In genomic region chr5:146541956-146542849, GRCh38 we compare ENCODE assay signal across 9 cellular contexts. TPM values are rescaled to one million over a fixed set of nuclear protein-coding genes. Genes with fewer than 3 reads are reported as not detected.
A peak's percentile ranks its signal among the peaks of the same experiment; 100 is the strongest.
DNase-seq lines count a peak whose midpoint lies in the region; ATAC-seq lines count a peak whose summit lies in the region.
"Had no signal": no experiment of that assay in that cellular context is flagged by ENCODE, and none has a peak within 500 bp of the region (broad histone marks: within the 10 kb centered on the region; RNA-seq: fewer than 3 reads in every experiment).

No MANE protein-coding gene starts in this region.

- H3K36me3 Mint-ChIP-seq in activated CD8-positive, alpha-beta T cell treated with anti-CD3 and anti-CD28 coated beads, Interleukin-2, amount 10 ng/mL, durations not matched to agents 7 days and 5 days (ENCODE audit: low read depth), result no peaks in the 10 kb centered on the region
- H3K36me3 Mint-ChIP-seq in effector memory CD8-positive, alpha-beta T cell (ENCODE audit: insufficient read depth), result no peaks in the 10 kb centered on the region

- H3K4me3 Mint-ChIP-seq in activated CD8-positive, alpha-beta T cell treated with anti-CD3 and anti-CD28 coated beads, Interleukin-2, amount 10 ng/mL, durations not matched to agents 7 days and 5 days, result no peak overlapping the region
- H3K4me3 Mint-ChIP-seq in effector memory CD8-positive, alpha-beta T cell, result no peak overlapping the region
- H3K4me3 Mint-ChIP-seq: T-helper 1 cell treated with Interleukin-12 subunit alpha and Interleukin-12 subunit beta and Interleukin-4 antibody, amounts not matched to agents 30 μg/mL and 1 μg/mL, for 36 hours had no signal

- no peaks in the 10 kb centered on the region for H3K27me3 Mint-ChIP-seq in activated CD8-positive, alpha-beta T cell treated with anti-CD3 and anti-CD28 coated beads, Interleukin-2, amount 10 ng/mL, durations not matched to agents 7 days and 5 days (ENCODE audit: low read depth)
- peaks cover 0 to under 1% of the 10 kb centered on the region in 2 donors for H3K27me3 Mint-ChIP-seq in effector memory CD8-positive, alpha-beta T cell

- H3K4me1 Mint-ChIP-seq in activated CD8-positive, alpha-beta T cell treated with anti-CD3 and anti-CD28 coated beads, Interleukin-2, amount 10 ng/mL, durations not matched to agents 7 days and 5 days (ENCODE audit: low read depth), result no peaks in the 10 kb centered on the region
- peaks cover 0 to 2% of the 10 kb centered on the region in 2 donors for H3K4me1 Mint-ChIP-seq in effector memory CD8-positive, alpha-beta T cell (ENCODE audit: low read depth in 2 of 2)

- no peaks in the 10 kb centered on the region for H3K9me3 Mint-ChIP-seq in activated CD8-positive, alpha-beta T cell treated with anti-CD3 and anti-CD28 coated beads, Interleukin-2, amount 10 ng/mL, durations not matched to agents 7 days and 5 days (ENCODE audit: insufficient read depth)
- no peaks in the 10 kb centered on the region for H3K9me3 Mint-ChIP-seq in effector memory CD8-positive, alpha-beta T cell
- H3K9me3 Mint-ChIP-seq: T-helper 1 cell treated with Interleukin-12 subunit alpha and Interleukin-12 subunit beta and Interleukin-4 antibody, amounts not matched to agents 30 μg/mL and 1 μg/mL, for 36 hours had no signal

- peak; percentile 15 for DNase-seq in CMK (ENCODE audit: low read depth)
- peak; percentile 81 for DNase-seq in NCI-H69 (lab: John Stamatoyannopoulos, UW)
- DNase-seq in activated CD8-positive, alpha-beta T cell treated with anti-CD3 and anti-CD28 coated beads, Interleukin-2, amount 10 ng/mL, durations not matched to agents 7 days and 5 days, result peak; percentile 78
- DNase-seq in effector memory CD8-positive, alpha-beta T cell, result peak; percentile 64 to 81 (median 67)
- DNase-seq in myocyte (ENCODE audit: low read depth), result peak; percentile 49
- peak; percentile 40 to 47 for DNase-seq in stimulated activated CD8-positive, alpha-beta memory T cell treated with anti-CD3 and anti-CD28 coated beads, Interleukin-7, amount 100 ng/mL, for 4 hours (ENCODE audit: low read depth in 2 of 2)

- CTCF ChIA-PET in activated CD8-positive, alpha-beta T cell treated with anti-CD3 and anti-CD28 coated beads, Interleukin-2, amount 10 ng/mL, durations not matched to agents 7 days and 5 days (lab: Charles Lee), result interaction anchor here (0.7 to 4.3 kb wide), 15 partner anchors 10 to 649 kb away, joined by 3 to 45 read pairs (median 4); no protein-coding TSS in a partner anchor

- ATAC-seq in GM19395 (IDR thresholded peaks at IDR 0.05; ENCODE audit: unreplicated experiment) (peak; percentile 98), HG03439 (IDR thresholded peaks at IDR 0.05; ENCODE audit: unreplicated experiment) (peak; percentile 96)
- ATAC-seq in activated CD8-positive, alpha-beta T cell treated with anti-CD3 and anti-CD28 coated beads, Interleukin-2, amount 10 ng/mL, durations not matched to agents 7 days and 5 days, result peak; percentile 92
- peak; percentile 85 for ATAC-seq in effector memory CD8-positive, alpha-beta T cell (replicated peaks)

- H3K27ac Mint-ChIP-seq in activated CD8-positive, alpha-beta T cell treated with anti-CD3 and anti-CD28 coated beads, Interleukin-2, amount 10 ng/mL, durations not matched to agents 7 days and 5 days, result no peak overlapping the region
- H3K27ac Mint-ChIP-seq in effector memory CD8-positive, alpha-beta T cell, result no peak overlapping the region
- H3K27ac Mint-ChIP-seq: T-helper 1 cell treated with Interleukin-12 subunit alpha and Interleukin-12 subunit beta and Interleukin-4 antibody, amounts not matched to agents 30 μg/mL and 1 μg/mL, for 36 hours had no signal

- POLR2A ChIA-PET in activated CD8-positive, alpha-beta T cell treated with anti-CD3 and anti-CD28 coated beads, Interleukin-2, amount 10 ng/mL, durations not matched to agents 7 days and 5 days (lab: Charles Lee), result no interaction called here

RNA-seq across cellular contexts. Expression of gene GPR151, which starts 26.2 kb away (rescaled TPM):
- not detected for total RNA-seq in activated CD8-positive, alpha-beta T cell treated with anti-CD3 and anti-CD28 coated beads, Interleukin-2, amount 10 ng/mL, durations not matched to agents 7 days and 5 days
- total RNA-seq in myocyte, result not detected in 2 replicates
- not detected for polyA plus RNA-seq in myocyte (2012)

Comparison
In these comparisons a context has a peak if more than half of its experiments do, and no peak if none do; other contexts are left out.
1. Peak in every context shown above with its lines: DNase-seq and ATAC-seq.
2. DNase-seq: peak in every context shown above with its lines; median percentile 81 in NCI-H69; 78 in activated CD8-positive, alpha-beta T cell treated with anti-CD3 and anti-CD28 coated beads, Interleukin-2, amount 10 ng/mL, durations not matched to agents 7 days and 5 days; 67 in effector memory CD8-positive, alpha-beta T cell; 49 in myocyte; 44 in stimulated activated CD8-positive, alpha-beta memory T cell treated with anti-CD3 and anti-CD28 coated beads, Interleukin-7, amount 100 ng/mL, for 4 hours; 15 in CMK.